8 cellular contexts compared by ENCODE assay signal in the genomic region with DNA sequence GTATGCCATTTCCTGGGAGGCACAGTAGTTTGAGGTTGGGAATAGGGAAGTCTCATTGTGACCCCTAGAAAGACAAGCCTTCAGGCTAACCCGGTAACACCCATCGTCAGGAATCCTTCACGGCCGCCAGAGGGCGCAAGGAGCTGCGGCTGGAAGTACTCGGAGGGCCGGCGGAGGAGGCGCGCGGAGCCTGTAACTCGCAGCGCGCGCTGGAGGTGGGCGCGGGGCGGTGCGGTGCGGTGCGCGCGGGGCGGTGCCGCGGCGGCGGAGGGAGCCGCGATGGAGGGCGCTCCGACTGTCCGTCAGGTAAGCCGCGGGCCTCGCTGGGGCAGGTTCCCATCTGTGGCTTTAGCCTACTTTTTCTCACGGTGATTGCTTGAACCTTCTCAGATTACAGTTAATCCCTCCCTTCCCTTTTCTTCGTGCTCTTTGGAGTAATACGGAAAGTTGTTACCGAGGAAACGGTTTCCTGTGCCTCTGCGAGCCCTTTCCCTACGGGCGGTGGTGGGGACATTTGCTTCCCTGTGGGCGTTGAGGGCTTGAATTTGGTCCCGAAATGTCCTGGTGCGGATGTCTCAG.
A peak's percentile ranks its signal among the peaks of the same experiment; 100 is the strongest.
DNase-seq lines count a peak whose midpoint lies in the region; ATAC-seq lines count a peak whose summit lies in the region.

A gene (plus strand): TSS at position 158 of the 579 bp plus-strand sequence. CDS start 122 bp downstream, at position 280.

- peak; percentile 98 for ATAC-seq in HG03432 (IDR thresholded peaks at IDR 0.05; ENCODE audit: unreplicated experiment)

- DNase-seq in AML-193 (lab: John Stamatoyannopoulos, UW), result peak; percentile 92 to 93
- peak; percentile 74 for DNase-seq in GM19238 (ENCODE audit: insufficient read length, low spot score)
- peak; percentile 54 to 96 for DNase-seq in NCI-H446 (lab: John Stamatoyannopoulos, UW)
- peak; percentile 84 for DNase-seq in activated CD4-positive, CD25-positive, alpha-beta regulatory T cell treated with anti-CD3 and anti-CD28 coated beads, Interleukin-2, amount 50 U/mL, for 72 hours
- DNase-seq in cerebellar nuclear complex (lab: John Stamatoyannopoulos, UW), result peak; percentile 1 to 22
- DNase-seq in kidney glomerular epithelial cell (lab: John Stamatoyannopoulos, UW), result peak; percentile 83
- peak; percentile 69 to 80 for DNase-seq in stimulated activated CD4-positive, alpha-beta T cell treated with anti-CD3 and anti-CD28 coated beads, Interleukin-15, amount 100 ng/mL, for 48 hours (ENCODE audit: low read depth in 2 of 2)

Comparison
In these comparisons a context has a peak if more than half of its experiments do, and no peak if none do; other contexts are left out.
1. Peak in every context shown above with its lines: DNase-seq and ATAC-seq.
2. DNase-seq: peak in every context shown above with its lines; median percentile 92 in AML-193; 84 in activated CD4-positive, CD25-positive, alpha-beta regulatory T cell treated with anti-CD3 and anti-CD28 coated beads, Interleukin-2, amount 50 U/mL, for 72 hours; 83 in kidney glomerular epithelial cell; 75 in NCI-H446; 74 in stimulated activated CD4-positive, alpha-beta T cell treated with anti-CD3 and anti-CD28 coated beads, Interleukin-15, amount 100 ng/mL, for 48 hours; 74 in GM19238; 12 in cerebellar nuclear complex.